ENCODE assay signal across 8 cellular contexts in genomic region chr15:57706405-57707209, GRCh38. TPM values are rescaled to one million over a fixed set of nuclear protein-coding genes. Genes with fewer than 3 reads are reported as not detected.
DNase-seq lines count a peak whose midpoint lies in the region; ATAC-seq and TF ChIP-seq lines count a peak whose summit lies in the region.

Gene POLR2M (plus strand): TSS chr15:57706714. CDS start chr15:57706843, 129 bp downstream.

- TF ChIP-seq CTCF in VCaP (conservative IDR thresholded peaks at IDR 0.05) (no peak), breast epithelium (IDR thresholded peaks at IDR 0.05) (no peak)

- peak; percentile 78 for ATAC-seq in GM18870 (IDR thresholded peaks at IDR 0.05; ENCODE audit: unreplicated experiment)
- peak; percentile 93 for ATAC-seq in HG03135 (IDR thresholded peaks at IDR 0.05; ENCODE audit: unreplicated experiment)

- H3K9ac ChIP-seq in iPS-20b (ENCODE audit: low read depth, low read length) = peak within 1 kb of the TSS; percentile 95

- H3K4me1 ChIP-seq in ACC112 (ENCODE audit: control insufficient read depth, insufficient read depth, low read length, unreplicated experiment) = peaks cover 14% of the 10 kb centered on the region
- peaks cover 0 to 12% of the 10 kb centered on the region in 2 donors for H3K4me1 ChIP-seq in breast epithelium
- H3K4me1 ChIP-seq in iPS-20b (ENCODE audit: insufficient read depth, low read length) = no peaks in the 10 kb centered on the region; the same call in 1 of the 2 replicates

- no peaks in the 10 kb centered on the region for H3K27me3 ChIP-seq in ACC112 (ENCODE audit: insufficient read depth, low read length)
- H3K27me3 ChIP-seq in breast epithelium = no peaks in the 10 kb centered on the region
- peaks cover 42% of the 10 kb centered on the region for H3K27me3 ChIP-seq in iPS-20b (ENCODE audit: insufficient read depth, low read length)

- H2AFZ ChIP-seq in ACC112 (ENCODE audit: low read length, unreplicated experiment) = peak within 1 kb of the TSS; percentile 92

- H3K4me3 ChIP-seq in ACC112 (ENCODE audit: low read depth, low read length) = peak within 1 kb of the TSS; percentile 84
- H3K4me3 ChIP-seq in breast epithelium = peak within 1 kb of the TSS; percentile 88 to 91 (median 88)
- peak within 1 kb of the TSS; percentile 94 for H3K4me3 ChIP-seq in iPS-20b (ENCODE audit: low read length)
- peak within 1 kb of the TSS; percentile 65 to 97 (median 85) for H3K4me3 ChIP-seq in skin epidermis

- H3K79me2 ChIP-seq in ACC112 (ENCODE audit: control insufficient read depth, insufficient read depth, low read length, unreplicated experiment) = peaks cover 48% of the 10 kb centered on the region

- peaks cover 19% of the 10 kb centered on the region for H3K36me3 ChIP-seq in ACC112 (ENCODE audit: insufficient read depth, low read length)
- H3K36me3 ChIP-seq in breast epithelium = no peaks in the 10 kb centered on the region
- H3K36me3 ChIP-seq in iPS-20b (ENCODE audit: insufficient read depth, low read depth, low read length) = peaks cover 29% of the 10 kb centered on the region

- no peaks in the 10 kb centered on the region for H3K9me3 ChIP-seq in breast epithelium
- H3K9me3 ChIP-seq in iPS-20b (ENCODE audit: insufficient read depth, low read depth, low read length) = peaks cover 3% of the 10 kb centered on the region; the same call in 1 of the 2 replicates

- peak; percentile 68 for DNase-seq in NCI-H2196 treated with DMSO at 0.1 percent for 48 hours (lab: John Stamatoyannopoulos, UW; ENCODE audit: unreplicated experiment)
- peak; percentile 95 to 97 for DNase-seq in breast epithelium (ENCODE audit: low spot score in 2 of 2)

- H3K27ac ChIP-seq in ACC112 (ENCODE audit: low read depth, low read length) (peak within 1 kb of the TSS; percentile 74), VCaP (peak within 1 kb of the TSS; percentile 98), breast epithelium (peak within 1 kb of the TSS; percentile 95 to 97), iPS-20b (ENCODE audit: low read length) (peak within 1 kb of the TSS; percentile 40), skin epidermis (peak within 1 kb of the TSS; percentile 92 to 100 (median 98))

- TF ChIP-seq POLR2A in breast epithelium (IDR thresholded peaks at IDR 0.05) = peak; percentile 79

- intact Hi-C loops in breast epithelium (cut with DNase I; ENCODE audit: low total_unique reads) = no loop called here

RNA-seq across cellular contexts. Expression of gene POLR2M, which starts in this region (rescaled TPM):
- 100 to 1,000 TPM in 2 of 3 donors, 10 to 100 TPM in 1; 63.5 to 194 (median 126) TPM for total RNA-seq in breast epithelium

Comparison
In these comparisons a context has a peak if more than half of its experiments do, and no peak if none do; other contexts are left out.
1. Peak in every context shown above with its lines: DNase-seq, ATAC-seq, H3K4me3 ChIP-seq and H3K27ac ChIP-seq.
2. H3K27ac ChIP-seq: peak in every context shown above with its lines; median percentile 98 in VCaP; 98 in skin epidermis; 96 in breast epithelium; 74 in ACC112; 40 in iPS-20b.